ENCODE assay signal across 11 cellular contexts in the genomic region with DNA sequence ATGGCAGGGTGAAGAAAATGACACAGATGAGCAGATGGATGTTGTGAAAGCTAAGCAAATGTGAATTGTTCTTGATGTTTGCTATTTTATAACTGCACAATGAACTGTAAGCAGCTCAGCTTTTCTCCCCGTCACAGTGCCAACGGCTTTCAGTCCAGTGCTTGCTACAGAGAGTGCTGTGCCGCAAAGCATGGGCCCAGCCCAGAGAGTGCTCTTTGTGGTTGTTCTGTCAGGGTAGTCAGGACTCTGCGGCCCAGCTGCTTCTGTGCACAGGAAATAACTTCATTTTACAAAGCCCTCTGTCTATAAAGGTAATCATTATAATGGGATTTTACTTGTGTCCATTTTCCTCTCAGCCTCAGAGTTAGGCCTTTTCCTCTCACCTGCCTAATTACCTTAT. TPM values are rescaled to one million over a fixed set of nuclear protein-coding genes. Genes with fewer than 3 reads are reported as not detected.
DNase-seq lines count a peak whose midpoint lies in the region; ATAC-seq and TF ChIP-seq lines count a peak whose summit lies in the region.
"Had no signal": no experiment of that assay in that cellular context is flagged by ENCODE, and none has a peak within 500 bp of the region (broad histone marks: within the 10 kb centered on the region; RNA-seq: fewer than 3 reads in every experiment).

No MANE protein-coding gene starts in this region.

- no peaks in the 10 kb centered on the region for H3K4me1 ChIP-seq in osteoblast (ENCODE audit: insufficient read depth, low read length)

- peaks cover 87% of the 10 kb centered on the region for H3K4me1 Mint-ChIP-seq in activated CD8-positive, alpha-beta memory T cell treated with anti-CD3 and anti-CD28 coated beads, Interleukin-2, amount 10 ng/mL, durations not matched to agents 7 days and 5 days

- peak; percentile 46 for DNase-seq in NCI-H1436 treated with DMSO at 0.1 percent for 48 hours (lab: John Stamatoyannopoulos, UW)
- DNase-seq in activated CD8-positive, alpha-beta memory T cell treated with anti-CD3 and anti-CD28 coated beads, Interleukin-2, amount 10 ng/mL, durations not matched to agents 7 days and 5 days, result peak; percentile 83
- DNase-seq in effector CD4-positive, alpha-beta T cell, result peak; percentile 38
- peak; percentile 46 to 53 for DNase-seq in stimulated activated CD4-positive, alpha-beta T cell treated with anti-CD3 and anti-CD28 coated beads, Interleukin-4, amount 100 ng/mL, for 48 hours (ENCODE audit: low read depth in 2 of 2)
- DNase-seq in osteoblast (ENCODE audit: insufficient read length, low spot score, missing footprints), result no peak
- no peak for DNase-seq in foreskin melanocyte
- no peak for DNase-seq in globus pallidus (ENCODE audit: low spot score)
- DNase-seq: naive B cell had no signal

- H3K4me3 ChIP-seq in osteoblast (ENCODE audit: insufficient read depth, low read length), result no peak overlapping the region

- H3K9me3 Mint-ChIP-seq in activated CD8-positive, alpha-beta memory T cell treated with anti-CD3 and anti-CD28 coated beads, Interleukin-2, amount 10 ng/mL, durations not matched to agents 7 days and 5 days (ENCODE audit: low read depth), result no peaks in the 10 kb centered on the region
- H3K9me3 Mint-ChIP-seq: naive B cell had no signal

- no peaks in the 10 kb centered on the region for H3K27me3 Mint-ChIP-seq in activated CD8-positive, alpha-beta memory T cell treated with anti-CD3 and anti-CD28 coated beads, Interleukin-2, amount 10 ng/mL, durations not matched to agents 7 days and 5 days

- peak overlapping the region; percentile 86 for H3K27ac Mint-ChIP-seq in activated CD8-positive, alpha-beta memory T cell treated with anti-CD3 and anti-CD28 coated beads, Interleukin-2, amount 10 ng/mL, durations not matched to agents 7 days and 5 days
- H3K27ac Mint-ChIP-seq: naive B cell had no signal

- no peak overlapping the region for H3K4me2 ChIP-seq in osteoblast (ENCODE audit: insufficient read depth, low read length)

- H3K79me2 ChIP-seq in osteoblast (ENCODE audit: insufficient read depth, low read length), result no peaks in the 10 kb centered on the region

- CTCF ChIA-PET in activated CD8-positive, alpha-beta memory T cell treated with anti-CD3 and anti-CD28 coated beads, Interleukin-2, amount 10 ng/mL, durations not matched to agents 7 days and 5 days (lab: Charles Lee), result interaction anchor here (0.7 to 1.6 kb wide), 5 partner anchors 8 to 128 kb away, joined by 3 to 6 read pairs (median 4); a partner anchor contains a TSS

- H3K9me3 ChIP-seq in osteoblast (ENCODE audit: low read depth, low read length), result no peaks in the 10 kb centered on the region

- no peaks in the 10 kb centered on the region for H3K36me3 ChIP-seq in osteoblast (ENCODE audit: insufficient read depth, low read length)

- peak overlapping the region; percentile 14 for H3K4me3 Mint-ChIP-seq in activated CD8-positive, alpha-beta memory T cell treated with anti-CD3 and anti-CD28 coated beads, Interleukin-2, amount 10 ng/mL, durations not matched to agents 7 days and 5 days
- H3K4me3 Mint-ChIP-seq: naive B cell had no signal

- H3K27me3 ChIP-seq in osteoblast (ENCODE audit: insufficient read depth, low read length), result no peaks in the 10 kb centered on the region

- ATAC-seq in activated CD8-positive, alpha-beta memory T cell treated with anti-CD3 and anti-CD28 coated beads, Interleukin-2, amount 10 ng/mL, durations not matched to agents 7 days and 5 days, result peak; percentile 52
- ATAC-seq in HG02763 (IDR thresholded peaks at IDR 0.05; ENCODE audit: unreplicated experiment), result no peak
- ATAC-seq: HCT116 had no signal

- H2AFZ ChIP-seq in osteoblast (ENCODE audit: low read length), result no peak overlapping the region

- H4K20me1 ChIP-seq in osteoblast (ENCODE audit: insufficient read depth, low read length), result no peaks in the 10 kb centered on the region

- H3K27ac ChIP-seq in osteoblast (ENCODE audit: low read depth, low read length), result no peak overlapping the region
- H3K27ac ChIP-seq: epithelial cell of prostate had no signal

- TF ChIP-seq CTCF in osteoblast (IDR thresholded peaks at IDR 0.05; ENCODE audit: extremely low read depth, low read depth, low read length), result no peak

- peaks cover 24% of the 10 kb centered on the region for H3K36me3 Mint-ChIP-seq in activated CD8-positive, alpha-beta memory T cell treated with anti-CD3 and anti-CD28 coated beads, Interleukin-2, amount 10 ng/mL, durations not matched to agents 7 days and 5 days

RNA-seq across cellular contexts. Expression of a gene that starts 39.1 kb away (rescaled TPM):
- not detected for total RNA-seq in activated CD8-positive, alpha-beta memory T cell treated with anti-CD3 and anti-CD28 coated beads, Interleukin-2, amount 10 ng/mL, durations not matched to agents 7 days and 5 days
- not detected in 2 replicates for total RNA-seq in osteoblast

Comparison
In these comparisons a context has a peak if more than half of its experiments do, and no peak if none do; other contexts are left out.
1. DNase-seq: peak in NCI-H1436 treated with DMSO at 0.1 percent for 48 hours (single experiment), activated CD8-positive, alpha-beta memory T cell treated with anti-CD3 and anti-CD28 coated beads, Interleukin-2, amount 10 ng/mL, durations not matched to agents 7 days and 5 days (single experiment), effector CD4-positive, alpha-beta T cell (single experiment) and stimulated activated CD4-positive, alpha-beta T cell treated with anti-CD3 and anti-CD28 coated beads, Interleukin-4, amount 100 ng/mL, for 48 hours (2 of 2); none in osteoblast (single experiment), foreskin melanocyte (single experiment) and globus pallidus (single experiment).